ENCODE assay signal across 26 cellular contexts in the genomic region with DNA sequence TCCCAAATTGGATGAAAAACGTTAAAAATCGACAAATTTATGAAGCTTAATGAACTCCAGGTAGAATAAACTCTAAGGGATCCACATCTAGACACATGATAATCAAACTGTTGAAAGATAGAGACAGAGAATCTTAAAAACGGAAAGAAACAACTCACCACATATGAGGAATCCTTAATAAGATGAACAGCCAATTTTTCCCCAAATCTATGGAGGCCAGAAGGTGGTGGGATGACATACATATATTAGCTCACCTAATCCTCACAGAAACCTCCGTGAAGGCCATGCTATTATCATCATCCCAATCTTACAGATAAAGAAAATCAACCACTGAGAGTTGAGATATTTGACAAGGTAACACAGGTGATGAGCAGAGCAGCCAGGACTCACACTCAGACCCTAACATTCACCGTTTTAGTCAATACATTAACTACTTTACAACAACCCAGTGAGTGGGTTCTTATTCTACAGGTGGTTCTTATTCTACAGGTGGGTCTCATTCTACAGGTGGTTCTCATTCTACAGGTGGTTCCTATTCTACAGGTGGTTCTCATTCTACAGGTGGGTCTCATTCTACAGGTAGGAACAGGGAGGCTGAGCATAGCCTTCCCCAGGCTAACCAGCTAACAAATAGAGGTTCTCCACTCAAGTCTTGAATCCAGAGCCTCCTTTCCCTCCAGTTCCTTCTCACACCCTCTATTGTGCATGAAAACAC. TPM values are rescaled to one million over a fixed set of nuclear protein-coding genes. Genes with fewer than 3 reads are reported as not detected.
"Had no signal": no experiment of that assay in that cellular context is flagged by ENCODE, and none has a peak within 500 bp of the region (broad histone marks: within the 10 kb centered on the region; RNA-seq: fewer than 3 reads in every experiment).

No MANE protein-coding gene starts in this region.

- DNase-seq: activated CD4-positive, alpha-beta memory T cell treated with anti-CD3 and anti-CD28 coated beads, Interleukin-2, amount 10 ng/mL, durations not matched to agents 7 days and 5 days; activated CD4-positive, alpha-beta T cell treated with anti-CD3 and anti-CD28 coated beads, Interleukin-2, amount 10 ng/mL, durations not matched to agents 24 days and 14 days; activated CD8-positive, alpha-beta memory T cell treated with anti-CD3 and anti-CD28 coated beads, Interleukin-2, amount 10 ng/mL, durations not matched to agents 7 days and 5 days; activated effector memory CD4-positive, alpha-beta T cell treated with anti-CD3 and anti-CD28 coated beads, Interleukin-2, amount 50 U/mL, for 16 hours; activated naive CD4-positive, alpha-beta T cell treated with anti-CD3 and anti-CD28 coated beads, Interleukin-2, amount 10 ng/mL, durations not matched to agents 7 days and 5 days; activated T-cell treated with anti-CD3 and anti-CD28 coated beads for 4 hours; body of pancreas; effector CD4-positive, alpha-beta T cell; foreskin keratinocyte; immature natural killer cell; lower lobe of right lung; mesendoderm; naive thymus-derived CD4-positive, alpha-beta T cell; stimulated activated CD4-positive, alpha-beta T cell treated with anti-CD3 and anti-CD28 coated beads, Interleukin-1b, Interleukin-23, amount 100 ng/mL, for 48 hours; substantia nigra; thyroid gland; upper lobe of right lung had no signal

- H3K27ac ChIP-seq: body of pancreas, foreskin keratinocyte, lower lobe of right lung, thyroid gland, upper lobe of right lung had no signal

- H3K4me3 ChIP-seq: body of pancreas, lower lobe of right lung, thyroid gland, upper lobe of right lung had no signal

- H3K4me1 ChIP-seq: foreskin keratinocyte, lower lobe of right lung, thyroid gland, upper lobe of right lung had no signal

- H3K36me3 ChIP-seq: lower lobe of right lung, thyroid gland, upper lobe of right lung had no signal

- ATAC-seq: activated CD4-positive, CD25-positive, alpha-beta regulatory T cell treated with anti-CD3 and anti-CD28 coated beads, Interleukin-2, amount 50 U/mL, for 24 hours; activated CD8-positive, alpha-beta memory T cell treated with anti-CD3 and anti-CD28 coated beads, Interleukin-2, amount 10 ng/mL, durations not matched to agents 7 days and 5 days; body of pancreas; foreskin keratinocyte; left lobe of liver; lower lobe of right lung; naive thymus-derived CD4-positive, alpha-beta T cell; upper lobe of right lung had no signal

- H3K27me3 ChIP-seq: body of pancreas, foreskin keratinocyte, thyroid gland, upper lobe of right lung had no signal

- H3K9me3 ChIP-seq: thyroid gland had no signal

RNA-seq across cellular contexts. Expression of gene CACNG1, which starts 4.8 kb away (rescaled TPM):
- total RNA-seq: activated CD4-positive, alpha-beta memory T cell treated with anti-CD3 and anti-CD28 coated beads, Interleukin-2, amount 10 ng/mL, durations not matched to agents 7 days and 5 days; activated CD4-positive, alpha-beta T cell treated with anti-CD3 and anti-CD28 coated beads, Interleukin-2, amount 10 ng/mL, durations not matched to agents 24 days and 14 days; activated CD8-positive, alpha-beta memory T cell treated with anti-CD3 and anti-CD28 coated beads, Interleukin-2, amount 10 ng/mL, durations not matched to agents 7 days and 5 days; body of pancreas; cardiac septum; chondrocyte; foreskin keratinocyte; kidney epithelial cell; left lobe of liver; lower lobe of right lung; mucosa of gallbladder; naive thymus-derived CD4-positive, alpha-beta T cell; osteoblast; T-helper 2 cell treated with Interferon-gamma antibody and Interleukin-4, amounts not matched to agents 100 ng/mL and 5 ng/mL, for 36 hours; thyroid gland; upper lobe of right lung had no signal
- polyA plus RNA-seq: esophagus; foreskin keratinocyte; immature natural killer cell; naive thymus-derived CD4-positive, alpha-beta T cell had no signal
